ENCODE assay signal across 16 cellular contexts in the genomic region with DNA sequence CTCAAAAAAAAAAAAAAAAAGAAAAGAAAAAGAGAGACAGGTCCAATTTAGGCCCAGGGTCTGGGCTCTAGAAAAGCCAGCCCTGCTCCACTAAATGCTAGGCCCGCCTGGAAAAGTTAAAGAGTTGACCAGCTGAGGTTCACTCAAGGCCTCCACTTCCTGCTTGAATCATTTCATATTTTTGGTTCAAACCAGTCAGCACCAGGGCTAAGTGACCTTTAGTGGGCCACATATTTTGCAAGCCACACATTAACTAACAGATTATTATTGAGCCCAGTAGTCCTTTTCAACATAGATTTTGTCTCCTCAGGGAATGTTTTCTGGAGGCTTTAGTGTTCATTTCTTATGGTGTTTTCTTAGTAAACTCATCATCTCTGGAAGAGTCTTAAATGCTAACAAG.
"Had no signal": no experiment of that assay in that cellular context is flagged by ENCODE, and none has a peak within 500 bp of the region (broad histone marks: within the 10 kb centered on the region; RNA-seq: fewer than 3 reads in every experiment).

No MANE protein-coding gene starts in this region.

- DNase-seq: activated CD4-positive, alpha-beta T cell treated with anti-CD3 and anti-CD28 coated beads for 48 hours; activated CD4-positive, alpha-beta T cell treated with anti-CD3 and anti-CD28 coated beads, Interleukin-2, amount 50 U/mL, for 4 hours; activated CD8-positive, alpha-beta memory T cell treated with anti-CD3 and anti-CD28 coated beads, Interleukin-2, amount 50 U/mL, for 48 hours; activated CD8-positive, alpha-beta T cell treated with anti-CD3 and anti-CD28 coated beads, Interleukin-2, amount 10 ng/mL, durations not matched to agents 7 days and 5 days; activated naive CD4-positive, alpha-beta T cell; activated T-cell treated with anti-CD3 and anti-CD28 coated beads, Interleukin-2, amount 50 U/mL, for 1 hour; aorta; central memory CD4-positive, alpha-beta T cell; Kasumi-1; NCI-H1048; NCI-H1694 treated with DMSO at 0.1 percent for 48 hours; NCI-H2029 treated with DMSO at 0.1 percent for 48 hours; NCI-H510A treated with DMSO at 0.1 percent for 48 hours; NCI-H69; PC-9; SHP77 treated with DMSO at 0.1 percent for 48 hours had no signal

- H3K27ac ChIP-seq: PC-9 had no signal

- H2AFZ ChIP-seq: PC-9 had no signal

- H3K4me3 ChIP-seq: PC-9 had no signal

- H3K4me2 ChIP-seq: PC-9 had no signal
